ENCODE assay signal across 1 cellular context in the genomic region with DNA sequence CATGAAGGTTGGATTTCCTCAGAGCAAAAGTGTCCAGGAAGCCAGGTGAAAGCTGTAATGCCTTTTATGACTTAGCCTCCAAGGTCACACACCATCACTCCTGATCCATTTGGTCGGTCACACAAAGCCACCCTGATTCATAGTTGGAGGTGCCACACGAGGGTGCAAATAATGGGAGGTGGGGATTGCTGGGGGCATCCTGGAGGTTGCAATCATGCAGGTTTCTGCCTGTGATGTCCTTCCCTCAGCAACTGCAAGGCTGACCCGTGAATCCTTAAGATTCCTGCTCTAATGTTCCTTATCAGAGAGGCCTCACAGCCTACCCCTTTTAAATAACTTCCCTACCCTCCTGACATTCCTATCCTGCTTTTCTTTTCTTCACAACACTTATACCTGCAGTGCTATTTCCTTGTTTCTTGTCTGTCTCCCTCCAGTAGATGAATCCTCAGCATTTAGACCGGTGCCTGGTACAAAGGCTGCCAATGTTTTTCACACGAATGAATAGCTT.
TF ChIP-seq lines count a peak whose summit lies in the region.

No MANE protein-coding gene starts in this region.

TF ChIP-seq in GM23338, 12 proteins besides CTCF, POLR2A, EP300 and RAD21 (continued from another document):
- TF ChIP-seq, protein P1, sequence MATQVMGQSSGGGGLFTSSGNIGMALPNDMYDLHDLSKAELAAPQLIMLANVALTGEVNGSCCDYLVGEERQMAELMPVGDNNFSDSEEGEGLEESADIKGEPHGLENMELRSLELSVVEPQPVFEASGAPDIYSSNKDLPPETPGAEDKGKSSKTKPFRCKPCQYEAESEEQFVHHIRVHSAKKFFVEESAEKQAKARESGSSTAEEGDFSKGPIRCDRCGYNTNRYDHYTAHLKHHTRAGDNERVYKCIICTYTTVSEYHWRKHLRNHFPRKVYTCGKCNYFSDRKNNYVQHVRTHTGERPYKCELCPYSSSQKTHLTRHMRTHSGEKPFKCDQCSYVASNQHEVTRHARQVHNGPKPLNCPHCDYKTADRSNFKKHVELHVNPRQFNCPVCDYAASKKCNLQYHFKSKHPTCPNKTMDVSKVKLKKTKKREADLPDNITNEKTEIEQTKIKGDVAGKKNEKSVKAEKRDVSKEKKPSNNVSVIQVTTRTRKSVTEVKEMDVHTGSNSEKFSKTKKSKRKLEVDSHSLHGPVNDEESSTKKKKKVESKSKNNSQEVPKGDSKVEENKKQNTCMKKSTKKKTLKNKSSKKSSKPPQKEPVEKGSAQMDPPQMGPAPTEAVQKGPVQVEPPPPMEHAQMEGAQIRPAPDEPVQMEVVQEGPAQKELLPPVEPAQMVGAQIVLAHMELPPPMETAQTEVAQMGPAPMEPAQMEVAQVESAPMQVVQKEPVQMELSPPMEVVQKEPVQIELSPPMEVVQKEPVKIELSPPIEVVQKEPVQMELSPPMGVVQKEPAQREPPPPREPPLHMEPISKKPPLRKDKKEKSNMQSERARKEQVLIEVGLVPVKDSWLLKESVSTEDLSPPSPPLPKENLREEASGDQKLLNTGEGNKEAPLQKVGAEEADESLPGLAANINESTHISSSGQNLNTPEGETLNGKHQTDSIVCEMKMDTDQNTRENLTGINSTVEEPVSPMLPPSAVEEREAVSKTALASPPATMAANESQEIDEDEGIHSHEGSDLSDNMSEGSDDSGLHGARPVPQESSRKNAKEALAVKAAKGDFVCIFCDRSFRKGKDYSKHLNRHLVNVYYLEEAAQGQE (IDR thresholded peaks at IDR 0.05; ENCODE audit: unreplicated experiment) = no peak
- no peak for TF ChIP-seq STAT1 (IDR thresholded peaks at IDR 0.05; ENCODE audit: unreplicated experiment)
